8 cellular contexts compared by ENCODE assay signal in genomic region chr6:52543729-52544324, GRCh38. TPM values are rescaled to one million over a fixed set of nuclear protein-coding genes. Genes with fewer than 3 reads are reported as not detected.
A peak's percentile ranks its signal among the peaks of the same experiment; 100 is the strongest.
DNase-seq lines count a peak whose midpoint lies in the region; ATAC-seq, FAIRE-seq and TF ChIP-seq lines count a peak whose summit lies in the region.

No MANE protein-coding gene starts in this region.

- TF ChIP-seq CTCF in IMR-90 (conservative IDR thresholded peaks at IDR 0.05; ENCODE audit: low read depth, low read length) (no peak), bronchial epithelial cell (IDR thresholded peaks at IDR 0.05; ENCODE audit: insufficient read depth, low read length, severe bottlenecking) (no peak), left lung (IDR thresholded peaks at IDR 0.05) (no peak), tibial nerve (IDR thresholded peaks at IDR 0.05) (no peak), GM10248 (IDR thresholded peaks at IDR 0.05; ENCODE audit: control extremely low read depth, extremely low read depth, low read depth, missing control alignments) (no peak)

- POLR2A ChIA-PET in IMR-90 (lab: Charles Lee; ENCODE audit: unreplicated experiment) (no interaction called here), GM10248 (lab: Yijun Ruan, JAX) (no interaction called here)

- no TSS peak for BruUV-seq in IMR-90 (replicated peaks; lab: Mats Ljungman, UMichigan)

- peak overlapping the region; percentile 98 for H3K4ac ChIP-seq in IMR-90 (ENCODE audit: low read depth, low read length)

- H4K5ac ChIP-seq in IMR-90 (ENCODE audit: low read depth, low read length) = peak overlapping the region; percentile 50

- H3K9ac ChIP-seq in IMR-90 (ENCODE audit: low read depth, low read length) = peak overlapping the region; percentile 48

- dilution Hi-C loops in IMR-90 (cut with HindIII; ENCODE audit: low sequenced_read_pairs, unreplicated experiment) = no loop called here

- peak overlapping the region; percentile 96 for H3K18ac ChIP-seq in IMR-90 (ENCODE audit: low read depth, low read length)

- no peak for TF ChIP-seq EP300 in tibial nerve (IDR thresholded peaks at IDR 0.05)

- peak; percentile 4; the same call in 1 of the 2 replicates for ATAC-seq in IMR-90 (ENCODE audit: low read depth)
- ATAC-seq in left lung = no peak

- H2AK5ac ChIP-seq in IMR-90 (ENCODE audit: low read depth, low read length) = peak overlapping the region; percentile 78

- peak overlapping the region; percentile 97 for H2BK120ac ChIP-seq in IMR-90 (ENCODE audit: low read depth, low read length)

- in situ Hi-C loops in IMR-90 (cut with MboI; ENCODE audit: low sequenced_read_pairs) = no loop called here

- FAIRE-seq in bronchial epithelial cell (lab: Jason Lieb, UNC) = no peak

- H3K27ac ChIP-seq in IMR-90 (ENCODE audit: insufficient read depth, low read length) = peak overlapping the region; percentile 85
- H3K27ac ChIP-seq in left lung = peak overlapping the region; percentile 42 to 58
- peak overlapping the region in 3 of 4 donors; percentile 28 to 71 (median 69) for H3K27ac ChIP-seq in tibial nerve

- peaks cover 38 to 87% of the 10 kb centered on the region in 2 experiments; a peak in 3 of 4 replicates for H3K79me1 ChIP-seq in IMR-90 (ENCODE audit: low read depth in 1 of 2, low read length in 2 of 2)

- H2BK20ac ChIP-seq in IMR-90 (ENCODE audit: low read depth, low read length) = peak overlapping the region; percentile 96

- H3K36me3 ChIP-seq in IMR-90 (ENCODE audit: control insufficient read depth, insufficient read depth, low read length) (peaks cover 11% of the 10 kb centered on the region; the same call in 1 of the 2 replicates), bronchial epithelial cell (ENCODE audit: control insufficient read depth, insufficient read depth, low read length) (no peaks in the 10 kb centered on the region), left lung (no peaks in the 10 kb centered on the region), tibial nerve (no peaks in the 10 kb centered on the region)

- H3K9me3 ChIP-seq in IMR-90 (ENCODE audit: control insufficient read depth, insufficient read depth, low read length) = no peaks in the 10 kb centered on the region
- no peaks in the 10 kb centered on the region for H3K9me3 ChIP-seq in left lung
- no peaks in the 10 kb centered on the region for H3K9me3 ChIP-seq in tibial nerve

- peak overlapping the region; percentile 90 for H4K91ac ChIP-seq in IMR-90 (ENCODE audit: insufficient read depth, low read depth, low read length)

- CTCF ChIA-PET in IMR-90 (lab: Yijun Ruan, JAX) (no interaction called here), GM10248 (lab: Yijun Ruan, JAX) (interaction anchor here (0.8 to 1.7 kb wide), 2 partner anchors 8 to 32 kb away, joined by 3 to 5 read pairs; no protein-coding TSS in a partner anchor)

- H3K23ac ChIP-seq in IMR-90 (ENCODE audit: low read depth, low read length) = peak overlapping the region; percentile 97

- H2BK15ac ChIP-seq in IMR-90 (ENCODE audit: low read depth, low read length) = peak overlapping the region; percentile 48; the same call in 2 of the 3 replicates

- peak overlapping the region; percentile 34 for H2AK9ac ChIP-seq in IMR-90 (replicated peaks; ENCODE audit: low read depth, low read length, poor library complexity)

- no peaks in the 10 kb centered on the region for H3K27me3 ChIP-seq in IMR-90 (ENCODE audit: control insufficient read depth, insufficient read depth, low read length)
- no peaks in the 10 kb centered on the region for H3K27me3 ChIP-seq in bronchial epithelial cell (ENCODE audit: control insufficient read depth, insufficient read depth, low read length)
- no peaks in the 10 kb centered on the region for H3K27me3 ChIP-seq in left lung
- H3K27me3 ChIP-seq in tibial nerve = no peaks in the 10 kb centered on the region

- DNase-seq in IMR-90 (peak; percentile 55), bronchial epithelial cell (ENCODE audit: low read depth) (peak; percentile 44), left lung (no peak), tibial nerve (ENCODE audit: low spot score in 2 of 2) (no peak), NCI-H345 (lab: John Stamatoyannopoulos, UW) (no peak), GM10248 (ENCODE audit: extremely low spot score) (no peak), LoVo (ENCODE audit: low spot score) (no peak), HUDEP-2 (lab: John Stamatoyannopoulos, UW; ENCODE audit: unreplicated experiment in 76 of 76) (no peak)

- H4K20me1 ChIP-seq in IMR-90 (ENCODE audit: insufficient read depth, low read length) = peaks cover 28% of the 10 kb centered on the region

- H3K9me1 ChIP-seq in IMR-90 (ENCODE audit: insufficient read depth, low read length) = peaks cover 56% of the 10 kb centered on the region

- TF ChIP-seq POLR2A in IMR-90 (IDR thresholded peaks at IDR 0.05; ENCODE audit: low read depth, low read length) (0 out of 2 replicates have a peak, but pooled peaks have one; percentile 22), tibial nerve (IDR thresholded peaks at IDR 0.05) (no peak)

- H3K4me1 ChIP-seq in IMR-90 (ENCODE audit: control insufficient read depth, insufficient read depth, low read length) (peaks cover 68% of the 10 kb centered on the region), left lung (peaks cover 4 to 32% of the 10 kb centered on the region in 2 donors), tibial nerve (peaks cover 0 to 97% (median 31%) of the 10 kb centered on the region in 4 donors)

- H2BK5ac ChIP-seq in IMR-90 (ENCODE audit: low read depth, low read length, poor library complexity, severe bottlenecking) = peak overlapping the region; percentile 97

- H3K14ac ChIP-seq in IMR-90 (replicated peaks; ENCODE audit: low read depth, low read length) = peak overlapping the region; percentile 97

- H2AFZ ChIP-seq in IMR-90 (replicated peaks; ENCODE audit: low read length, poor library complexity) = no peak overlapping the region

- H3K4me2 ChIP-seq in IMR-90 (ENCODE audit: low read depth, low read length) = peak overlapping the region; percentile 75

- TF ChIP-seq RAD21 in IMR-90 (IDR thresholded peaks at IDR 0.05; ENCODE audit: low read length) = no peak

- H3K4me3 ChIP-seq in IMR-90 (ENCODE audit: insufficient read depth, low read depth, low read length) = no peak overlapping the region
- no peak overlapping the region for H3K4me3 ChIP-seq in bronchial epithelial cell (ENCODE audit: low read depth, low read length)
- no peak overlapping the region for H3K4me3 ChIP-seq in left lung
- no peak overlapping the region for H3K4me3 ChIP-seq in tibial nerve

- intact Hi-C loops in IMR-90 (cut with micrococcal nuclease) = no loop called here
- intact Hi-C loops in left lung (cut with DNase I) = no loop called here

- peak overlapping the region; percentile 45 to 94 for H4K8ac ChIP-seq in IMR-90 (ENCODE audit: low read depth in 2 of 2, low read length in 2 of 2)

- H3K56ac ChIP-seq in IMR-90 (ENCODE audit: extremely low read depth, insufficient read depth, low read length) = peak overlapping the region; percentile 81

- 11% methylated on average over 3 of the region's 7 CpGs; no CpG with 5 or more reads in 1 of the 2 experiments for WGBS in IMR-90 (ENCODE audit: extremely low coverage in 2 of 2, insufficient read length in 1 of 2), 2 experiments
- 36 to 50% methylated on average over 7 of the region's 7 CpGs for WGBS in tibial nerve, 2 donors

TF ChIP-seq in IMR-90, 13 proteins besides CTCF, POLR2A, EP300 and RAD21:
- peak; percentile 19 for TF ChIP-seq BHLHE40 (IDR thresholded peaks at IDR 0.05; ENCODE audit: low read depth, low read length)
- TF ChIP-seq, protein P1, sequence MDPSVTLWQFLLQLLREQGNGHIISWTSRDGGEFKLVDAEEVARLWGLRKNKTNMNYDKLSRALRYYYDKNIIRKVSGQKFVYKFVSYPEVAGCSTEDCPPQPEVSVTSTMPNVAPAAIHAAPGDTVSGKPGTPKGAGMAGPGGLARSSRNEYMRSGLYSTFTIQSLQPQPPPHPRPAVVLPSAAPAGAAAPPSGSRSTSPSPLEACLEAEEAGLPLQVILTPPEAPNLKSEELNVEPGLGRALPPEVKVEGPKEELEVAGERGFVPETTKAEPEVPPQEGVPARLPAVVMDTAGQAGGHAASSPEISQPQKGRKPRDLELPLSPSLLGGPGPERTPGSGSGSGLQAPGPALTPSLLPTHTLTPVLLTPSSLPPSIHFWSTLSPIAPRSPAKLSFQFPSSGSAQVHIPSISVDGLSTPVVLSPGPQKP (IDR thresholded peaks at IDR 0.05; ENCODE audit: borderline replicate concordance, low read depth, low read length) = no peak

RNA-seq across cellular contexts. Expression of gene TRAM2, which starts 33.0 kb away (rescaled TPM):
- total RNA-seq in IMR-90 (2012; rRNA removed) (77.2 and 81.1 TPM in 2 replicates), bronchial epithelial cell (3.2 and 4.2 TPM in 2 replicates), left lung (10 to 100 TPM; 30.5 to 38.4 TPM), tibial nerve (10 to 100 TPM; 21.3 to 27.5 (median 23.7) TPM)
- 94.2 and 95.7 TPM in 2 replicates for polyA plus RNA-seq in IMR-90 (2012; rRNA removed)
- polyA plus RNA-seq in IMR-90 (2012; cell fraction: cytosol; rRNA removed) = 51.8 and 52.7 TPM in 2 replicates
- polyA plus RNA-seq in IMR-90 (2012; cell fraction: nucleus; rRNA removed; ENCODE audit: low replicate concordance) = 86.8 and 207 TPM in 2 replicates

Comparison
In these comparisons a context has a peak if more than half of its experiments do, and no peak if none do; other contexts are left out.
1. DNase-seq: peak in IMR-90 (single experiment) and bronchial epithelial cell (single experiment); none in left lung (0 of 2), tibial nerve (0 of 2), NCI-H345 (single experiment), GM10248 (single experiment), LoVo (single experiment) and HUDEP-2 (0 of 76).
2. Peak in every context shown above with its lines, with median percentiles within 50 percentile points of each other: H3K27ac ChIP-seq.